Comparison of ENCODE assay signal across 1 cellular context in genomic region chr20:35291654-35292503, GRCh38.
TF ChIP-seq lines count a peak whose summit lies in the region.

Gene FAM83C (minus strand): TSS chr20:35292425. CDS start chr20:35292304, 121 bp downstream.

TF ChIP-seq in HepG2, 621 proteins besides CTCF, POLR2A, EP300 and RAD21:
- TF ChIP-seq TEAD3 (CRISPR knock-in tag; optimal IDR thresholded peaks at IDR 0.05; ENCODE audit: borderline replicate concordance) (no peak), ZBTB7B (CRISPR knock-in tag; IDR thresholded peaks at IDR 0.05) (0 out of 2 replicates have a peak, but pooled peaks have one; percentile 27), ZBTB38 (CRISPR knock-in tag; IDR thresholded peaks at IDR 0.05) (peak; percentile 60; the same call in 1 of the 2 replicates), THAP7 (CRISPR knock-in tag; IDR thresholded peaks at IDR 0.05) (no peak), SALL1 (CRISPR knock-in tag; IDR thresholded peaks at IDR 0.05) (0 out of 2 replicates have a peak, but pooled peaks have one; percentile 26), HNRNPLL (IDR thresholded peaks at IDR 0.05; ENCODE audit: low read depth, low read length, poor library complexity, severe bottlenecking) (peak; percentile 30), DNMT1 (CRISPR knock-in tag; IDR thresholded peaks at IDR 0.05) (0 out of 2 replicates have a peak, but pooled peaks have one; percentile 60), MAX (IDR thresholded peaks at IDR 0.05) (0 out of 2 replicates have a peak, but pooled peaks have one; percentile 32), ZNF687 (CRISPR knock-in tag; IDR thresholded peaks at IDR 0.05) (peak; percentile 42; the same call in 1 of the 2 replicates), GATA4 (IDR thresholded peaks at IDR 0.05; ENCODE audit: borderline replicate concordance, low read depth) (no peak), HES4 (CRISPR knock-in tag; IDR thresholded peaks at IDR 0.05; ENCODE audit: borderline replicate concordance) (peak; percentile 71; the same call in 1 of the 2 replicates), ZBTB2 (CRISPR knock-in tag; IDR thresholded peaks at IDR 0.05; ENCODE audit: low read depth) (no peak), BCL6 (CRISPR knock-in tag; IDR thresholded peaks at IDR 0.05) (no peak), FOXC1 (CRISPR knock-in tag; IDR thresholded peaks at IDR 0.05; ENCODE audit: borderline replicate concordance) (no peak), NFAT5 (CRISPR knock-in tag; IDR thresholded peaks at IDR 0.05) (no peak), RXRA (CRISPR knock-in tag; IDR thresholded peaks at IDR 0.05) (peak; percentile 52; the same call in 1 of the 2 replicates), KDM6A (CRISPR knock-in tag; IDR thresholded peaks at IDR 0.05; ENCODE audit: low read depth) (no peak), HDAC6 (IDR thresholded peaks at IDR 0.05; ENCODE audit: low read depth, low read length) (no peak), ZNF547 (CRISPR knock-in tag; IDR thresholded peaks at IDR 0.05) (0 out of 2 replicates have a peak, but pooled peaks have one; percentile 20), HOXA3 (CRISPR knock-in tag; IDR thresholded peaks at IDR 0.05) (0 out of 2 replicates have a peak, but pooled peaks have one; percentile 8), ZNF768 (CRISPR knock-in tag; IDR thresholded peaks at IDR 0.05) (peak; percentile 88), ZNF235 (CRISPR knock-in tag; IDR thresholded peaks at IDR 0.05; ENCODE audit: borderline replicate concordance) (0 out of 2 replicates have a peak, but pooled peaks have one; percentile 9), ZBTB33 (CRISPR knock-in tag; IDR thresholded peaks at IDR 0.05) (peak; percentile 67; the same call in 1 of the 2 replicates), MEIS2 (CRISPR knock-in tag; IDR thresholded peaks at IDR 0.05) (no peak), CBX5 (CRISPR knock-in tag; IDR thresholded peaks at IDR 0.05; ENCODE audit: borderline replicate concordance) (no peak), SPEN (CRISPR knock-in tag; IDR thresholded peaks at IDR 0.05; ENCODE audit: low read depth) (0 out of 2 replicates have a peak, but pooled peaks have one; percentile 56), ZNF251 (CRISPR knock-in tag; IDR thresholded peaks at IDR 0.05) (no peak)
